15 cellular contexts compared by ENCODE assay signal in the genomic region with DNA sequence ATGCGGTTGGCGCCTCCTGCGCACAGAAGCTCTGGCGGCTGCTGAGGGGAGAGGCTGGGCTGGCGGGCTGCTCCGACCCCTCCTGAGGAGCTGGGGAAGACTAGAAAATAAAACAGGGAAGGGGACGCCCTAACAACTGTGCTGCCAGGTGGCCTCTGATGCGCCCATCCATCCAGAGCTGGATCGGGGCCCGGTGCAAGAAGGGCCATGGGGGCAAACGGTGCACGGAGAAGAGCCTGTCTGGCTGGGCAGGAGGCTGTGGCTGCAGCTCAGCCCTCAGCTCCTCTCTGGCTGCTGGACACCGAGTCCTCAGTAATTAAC.
"Had no signal": no experiment of that assay in that cellular context is flagged by ENCODE, and none has a peak within 500 bp of the region (broad histone marks: within the 10 kb centered on the region; RNA-seq: fewer than 3 reads in every experiment).

No MANE protein-coding gene starts in this region.

- H3K27me3 ChIP-seq: colonic mucosa, esophagus squamous epithelium, neutrophil, sigmoid colon, thyroid gland, upper lobe of left lung, vagina had no signal

- DNase-seq: colonic mucosa; dermis blood vessel endothelial cell; esophagus squamous epithelium; foreskin fibroblast; mesendoderm; naive thymus-derived CD4-positive, alpha-beta T cell; nephron progenitor cell; sigmoid colon; stimulated activated CD4-positive, alpha-beta T cell treated with anti-CD3 and anti-CD28 coated beads, Interleukin-12 subunit alpha, Interleukin-12 subunit beta, amount 100 ng/mL, for 4 hours; stimulated activated naive CD4-positive, alpha-beta T cell treated with Interleukin-2 at 50 U/mL for 16 hours; thyroid gland; upper lobe of left lung had no signal

- H3K4me3 ChIP-seq: colonic mucosa, esophagus squamous epithelium, sigmoid colon, skin epidermis, thyroid gland, upper lobe of left lung, vagina had no signal
